In the genomic region with DNA sequence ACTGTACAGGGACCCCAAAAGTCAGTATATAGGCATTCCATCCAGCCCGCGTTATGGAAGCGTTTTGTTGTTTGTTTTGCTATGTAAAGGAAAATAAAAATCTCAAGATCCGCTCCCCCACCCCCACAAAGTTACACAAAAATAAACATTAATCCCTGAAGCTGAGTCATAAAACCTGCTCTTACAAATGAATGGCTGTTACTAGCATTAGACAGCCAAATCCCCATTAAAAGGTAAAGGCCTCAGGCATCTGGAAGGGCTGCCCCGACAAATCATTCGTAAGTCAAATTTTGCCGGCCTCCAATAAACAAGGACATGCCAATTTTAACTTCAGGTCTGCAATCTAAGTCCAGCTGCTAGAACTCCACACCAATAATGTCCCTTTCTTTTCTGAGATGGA, we compare ENCODE assay signal across 28 cellular contexts.
"Had no signal": no experiment of that assay in that cellular context is flagged by ENCODE, and none has a peak within 500 bp of the region (broad histone marks: within the 10 kb centered on the region; RNA-seq: fewer than 3 reads in every experiment).

No MANE protein-coding gene starts in this region.

- H3K9me3 ChIP-seq: body of pancreas, heart left ventricle, left lung, lower lobe of right lung, stomach, thyroid gland, upper lobe of left lung, vagina had no signal

- H3K36me3 Mint-ChIP-seq: activated CD8-positive, alpha-beta memory T cell treated with anti-CD3 and anti-CD28 coated beads, Interleukin-2, amount 10 ng/mL, durations not matched to agents 7 days and 5 days; activated naive CD4-positive, alpha-beta T cell treated with anti-CD3 and anti-CD28 coated beads, Interleukin-2, amount 50 U/mL, for 72 hours; immature natural killer cell; natural killer cell; neural progenitor cell; stimulated activated naive B cell treated with anti-CD40 and anti-IgM and Interleukin-4, amounts not matched to agents 10 μg/mL and 1 μg/mL and 100 μg/mL, for 72 hours had no signal

- H3K4me1 Mint-ChIP-seq: activated CD4-positive, alpha-beta T cell treated with anti-CD3 and anti-CD28 coated beads for 36 hours; activated CD8-positive, alpha-beta memory T cell treated with anti-CD3 and anti-CD28 coated beads, Interleukin-2, amount 10 ng/mL, durations not matched to agents 7 days and 5 days; immature natural killer cell; natural killer cell; neural progenitor cell; stimulated activated naive B cell treated with anti-CD40 and anti-IgM and Interleukin-4, amounts not matched to agents 10 μg/mL and 1 μg/mL and 100 μg/mL, for 72 hours had no signal

- H3K27ac Mint-ChIP-seq: activated CD4-positive, alpha-beta T cell treated with anti-CD3 and anti-CD28 coated beads for 36 hours; activated CD8-positive, alpha-beta memory T cell treated with anti-CD3 and anti-CD28 coated beads, Interleukin-2, amount 10 ng/mL, durations not matched to agents 7 days and 5 days; activated CD8-positive, alpha-beta T cell treated with anti-CD3 and anti-CD28 coated beads, Interleukin-2, amount 10 ng/mL, durations not matched to agents 7 days and 5 days; activated naive CD4-positive, alpha-beta T cell treated with anti-CD3 and anti-CD28 coated beads, Interleukin-2, amount 50 U/mL, for 72 hours; activated T-cell treated with anti-CD3 and anti-CD28 coated beads, Interleukin-2, amount 50 U/mL, for 72 hours; dendritic cell treated with granulocyte-macrophage colony-stimulating factor and Interleukin-4, amounts not matched to agents 40 ng/mL and 50 ng/mL, for 4 days; immature natural killer cell; natural killer cell; neural progenitor cell; stimulated activated naive B cell treated with anti-CD40 and anti-IgM and Interleukin-4, amounts not matched to agents 10 μg/mL and 1 μg/mL and 100 μg/mL, for 72 hours had no signal

- ATAC-seq: activated CD4-positive, alpha-beta T cell treated with anti-CD3 and anti-CD28 coated beads for 36 hours; activated CD8-positive, alpha-beta memory T cell treated with anti-CD3 and anti-CD28 coated beads, Interleukin-2, amount 10 ng/mL, durations not matched to agents 7 days and 5 days; activated CD8-positive, alpha-beta T cell treated with anti-CD3 and anti-CD28 coated beads, Interleukin-2, amount 10 ng/mL, durations not matched to agents 7 days and 5 days; activated naive CD4-positive, alpha-beta T cell treated with anti-CD3 and anti-CD28 coated beads, Interleukin-2, amount 50 U/mL, for 72 hours; activated T-cell treated with anti-CD3 and anti-CD28 coated beads, Interleukin-2, amount 50 U/mL, for 72 hours; body of pancreas; heart left ventricle; left lung; lower lobe of right lung; natural killer cell; right cardiac atrium; stimulated activated naive B cell treated with anti-CD40 and anti-IgM and Interleukin-4, amounts not matched to agents 10 μg/mL and 1 μg/mL and 100 μg/mL, for 72 hours had no signal

- DNase-seq: activated CD4-positive, alpha-beta T cell treated with anti-CD3 and anti-CD28 coated beads for 36 hours; activated CD4-positive, CD25-positive, alpha-beta regulatory T cell; activated CD8-positive, alpha-beta memory T cell treated with anti-CD3 and anti-CD28 coated beads, Interleukin-2, amount 10 ng/mL, durations not matched to agents 7 days and 5 days; activated CD8-positive, alpha-beta T cell treated with anti-CD3 and anti-CD28 coated beads, Interleukin-2, amount 10 ng/mL, durations not matched to agents 7 days and 5 days; activated naive CD4-positive, alpha-beta T cell; activated T-cell treated with anti-CD3 and anti-CD28 coated beads, Interleukin-2, amount 50 U/mL, for 72 hours; aorta; body of pancreas; central memory CD4-positive, alpha-beta T cell; heart left ventricle; hypothalamus; immature natural killer cell; left lung; lower lobe of right lung; mesenchymal stem cell; natural killer cell; occipital lobe; right cardiac atrium; stimulated activated CD4-positive, alpha-beta T cell treated with anti-CD3 and anti-CD28 coated beads, Interleukin-15, amount 100 ng/mL, for 24 hours; stimulated activated CD4-positive, alpha-beta T cell treated with anti-CD3 and anti-CD28 coated beads, Interleukin-2, amount 100 ng/mL, for 24 hours; stimulated activated naive B cell treated with anti-CD40 and anti-IgM and Interleukin-4, amounts not matched to agents 10 μg/mL and 1 μg/mL and 100 μg/mL, for 72 hours; stomach; thyroid gland; upper lobe of left lung had no signal

- H3K27me3 Mint-ChIP-seq: activated CD4-positive, alpha-beta T cell treated with anti-CD3 and anti-CD28 coated beads for 36 hours; activated CD8-positive, alpha-beta memory T cell treated with anti-CD3 and anti-CD28 coated beads, Interleukin-2, amount 10 ng/mL, durations not matched to agents 7 days and 5 days; dendritic cell treated with granulocyte-macrophage colony-stimulating factor and Interleukin-4, amounts not matched to agents 40 ng/mL and 50 ng/mL, for 4 days; stimulated activated naive B cell treated with anti-CD40 and anti-IgM and Interleukin-4, amounts not matched to agents 10 μg/mL and 1 μg/mL and 100 μg/mL, for 72 hours had no signal

- H3K36me3 ChIP-seq: heart left ventricle, left lung, lower lobe of right lung, neural progenitor cell, stomach, thyroid gland, upper lobe of left lung, vagina had no signal

- H3K4me3 ChIP-seq: body of pancreas, heart left ventricle, left lung, lower lobe of right lung, neural progenitor cell, stomach, thyroid gland, upper lobe of left lung, vagina had no signal

- H3K27me3 ChIP-seq: body of pancreas, heart left ventricle, left lung, neural progenitor cell, stomach, thyroid gland, upper lobe of left lung, vagina had no signal

- H3K4me1 ChIP-seq: body of pancreas, heart left ventricle, left lung, lower lobe of right lung, neural progenitor cell, stomach, thyroid gland, upper lobe of left lung had no signal

- H3K4me3 Mint-ChIP-seq: activated CD4-positive, alpha-beta T cell treated with anti-CD3 and anti-CD28 coated beads for 36 hours; activated CD8-positive, alpha-beta memory T cell treated with anti-CD3 and anti-CD28 coated beads, Interleukin-2, amount 10 ng/mL, durations not matched to agents 7 days and 5 days; activated CD8-positive, alpha-beta T cell treated with anti-CD3 and anti-CD28 coated beads, Interleukin-2, amount 10 ng/mL, durations not matched to agents 7 days and 5 days; activated T-cell treated with anti-CD3 and anti-CD28 coated beads, Interleukin-2, amount 50 U/mL, for 72 hours; dendritic cell treated with granulocyte-macrophage colony-stimulating factor and Interleukin-4, amounts not matched to agents 40 ng/mL and 50 ng/mL, for 4 days; immature natural killer cell; natural killer cell; neural progenitor cell; stimulated activated naive B cell treated with anti-CD40 and anti-IgM and Interleukin-4, amounts not matched to agents 10 μg/mL and 1 μg/mL and 100 μg/mL, for 72 hours had no signal

- H3K9me3 Mint-ChIP-seq: neural progenitor cell had no signal

- H3K27ac ChIP-seq: body of pancreas, heart left ventricle, left lung, lower lobe of right lung, neural progenitor cell, stomach, thyroid gland, upper lobe of left lung, vagina had no signal
